ENCODE assay signal across 15 cellular contexts in the genomic region with DNA sequence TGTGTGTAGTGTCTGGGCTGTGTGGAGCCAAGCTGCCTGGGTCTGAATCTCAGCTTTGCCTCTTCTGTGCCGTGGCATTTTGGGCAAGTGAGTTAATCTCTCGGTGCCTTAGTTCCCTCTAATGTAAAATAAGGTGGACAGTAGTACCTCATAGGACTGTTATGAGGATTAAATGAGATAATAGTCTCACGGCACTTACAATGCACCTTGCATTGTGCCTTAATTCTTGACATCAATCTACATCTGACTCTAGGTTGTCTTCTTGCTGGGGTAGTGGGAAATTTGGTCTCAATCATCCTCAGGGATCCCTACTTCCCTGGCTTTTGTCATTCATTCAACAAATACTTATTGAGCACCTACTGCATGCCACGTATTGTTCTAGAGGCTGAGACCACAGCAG.
DNase-seq lines count a peak whose midpoint lies in the region; ATAC-seq, FAIRE-seq and TF ChIP-seq lines count a peak whose summit lies in the region.
"Had no signal": no experiment of that assay in that cellular context is flagged by ENCODE, and none has a peak within 500 bp of the region (broad histone marks: within the 10 kb centered on the region; RNA-seq: fewer than 3 reads in every experiment).

No MANE protein-coding gene starts in this region.

- H2BK12ac ChIP-seq in H1 (ENCODE audit: low read depth, low read length): no peak overlapping the region

- H3K27me3 ChIP-seq in H1 (replicated peaks in 1 of 4; ENCODE audit: control insufficient read depth in 3 of 4, extremely low read depth in 1 of 4, insufficient read depth in 3 of 4, low read length in 3 of 4): no peaks in the 10 kb centered on the region
- H3K27me3 ChIP-seq in suprapubic skin: no peaks in the 10 kb centered on the region
- H3K27me3 ChIP-seq: BE2C had no signal

- no peak overlapping the region for H4K8ac ChIP-seq in H1 (ENCODE audit: extremely low read depth, insufficient read depth, low read length)

- H4K91ac ChIP-seq in H1 (replicated peaks; ENCODE audit: insufficient read length, low read length): no peak overlapping the region

- H3K4me3 ChIP-seq in H1 (ENCODE audit: extremely low read depth in 1 of 4, insufficient read depth in 2 of 4, low read depth in 3 of 4, low read length in 4 of 4) (no peak overlapping the region), suprapubic skin (no peak overlapping the region)
- H3K4me3 ChIP-seq: A549, GM12878, GM23248, HAP-1 had no signal

- no peak for TF ChIP-seq RAD21 in H1 (IDR thresholded peaks at IDR 0.05 in 1 of 2, conservative IDR thresholded peaks at IDR 0.05 in 1 of 2; ENCODE audit: low read depth in 2 of 2, low read length in 2 of 2)

- no peak for TF ChIP-seq POLR2A in H1 (IDR thresholded peaks at IDR 0.05; ENCODE audit: control extremely low read depth in 1 of 2, low read depth in 2 of 2, low read length in 2 of 2)
- no peak for TF ChIP-seq POLR2A in suprapubic skin (IDR thresholded peaks at IDR 0.05)

- H3K79me1 ChIP-seq in H1 (ENCODE audit: low read depth, low read length): no peaks in the 10 kb centered on the region

- no peak for ATAC-seq in memory B cell (ENCODE audit: low read depth)
- ATAC-seq: A549 had no signal

- no peaks in the 10 kb centered on the region; the same call in 1 of the 2 replicates for H3K23me2 ChIP-seq in H1 (ENCODE audit: low read depth, low read length)

- H3K27me3 Mint-ChIP-seq in memory B cell: peaks cover 12% of the 10 kb centered on the region

- H3K9ac ChIP-seq in H1 (replicated peaks in 1 of 4; ENCODE audit: extremely low read depth in 1 of 4, low read depth in 3 of 4, low read length in 3 of 4): no peak overlapping the region
- H3K9ac ChIP-seq: GM23248 had no signal

- no peak overlapping the region for H2BK120ac ChIP-seq in H1 (replicated peaks; ENCODE audit: low read depth, low read length)

- POLR2A ChIA-PET in H1 (lab: Charles Lee; ENCODE audit: partially characterized antibody): interaction anchor here (1.0 kb wide), 1 partner anchor 68 kb away, joined by 5 read pairs; no protein-coding TSS in a partner anchor

- no peak overlapping the region for H2AK5ac ChIP-seq in H1 (ENCODE audit: low read depth, low read length)

- no peak overlapping the region for H2BK15ac ChIP-seq in H1 (ENCODE audit: low read length)

- H4K20me1 ChIP-seq in H1 (replicated peaks in 1 of 2; ENCODE audit: control insufficient read depth in 1 of 2, insufficient read depth in 2 of 2, low read length in 2 of 2): no peaks in the 10 kb centered on the region

- no peak overlapping the region for H4K5ac ChIP-seq in H1 (ENCODE audit: insufficient read length, low read depth, low read length)

- no peak for FAIRE-seq in H1 (lab: Jason Lieb, UNC)
- FAIRE-seq: A549, GM12878, GM18507 had no signal

- H3K4me2 ChIP-seq in H1 (ENCODE audit: insufficient read depth in 1 of 2, low read depth in 2 of 2, low read length in 2 of 2): no peak overlapping the region
- H3K4me2 ChIP-seq: A549 had no signal

- H3K4me1 ChIP-seq in H1 (replicated peaks in 1 of 4; ENCODE audit: control insufficient read depth in 3 of 4, insufficient read depth in 4 of 4, low read length in 3 of 4) (no peaks in the 10 kb centered on the region), suprapubic skin (peaks cover 25% of the 10 kb centered on the region)
- H3K4me1 ChIP-seq: BE2C, HAP-1 had no signal

- TF ChIP-seq CTCF in H1 (IDR thresholded peaks at IDR 0.05; ENCODE audit: control extremely low read depth in 1 of 3, insufficient read depth in 1 of 3, low read depth in 1 of 3, low read length in 3 of 3) (no peak), suprapubic skin (IDR thresholded peaks at IDR 0.05) (no peak)

- no peak overlapping the region for H3K23ac ChIP-seq in H1 (ENCODE audit: insufficient read length)

- no peaks in the 10 kb centered on the region for H3K79me2 ChIP-seq in H1 (ENCODE audit: control insufficient read depth in 1 of 2, insufficient read depth in 2 of 2, low read length in 2 of 2)

- no peak overlapping the region for H3K4me3 Mint-ChIP-seq in memory B cell
- H3K4me3 Mint-ChIP-seq: CD4-positive, alpha-beta memory T cell; HFFc6 had no signal

- no peak overlapping the region for H2BK5ac ChIP-seq in H1 (ENCODE audit: low read depth, low read length)

- H3K27ac ChIP-seq in H1 (ENCODE audit: low read depth, low read length) (no peak overlapping the region), suprapubic skin (peak overlapping the region; percentile 47)
- H3K27ac ChIP-seq: C4-2B, GM23248 had no signal

- H3K4ac ChIP-seq in H1 (replicated peaks; ENCODE audit: insufficient read length, low read depth, low read length): peak overlapping the region; percentile 45

- H3K56ac ChIP-seq in H1 (replicated peaks; ENCODE audit: insufficient read length, low read depth, low read length): no peak overlapping the region

- H3K36me3 ChIP-seq in H1 (ENCODE audit: control insufficient read depth in 2 of 4, insufficient read depth in 4 of 4, low read length in 3 of 4): no peaks in the 10 kb centered on the region
- no peaks in the 10 kb centered on the region for H3K36me3 ChIP-seq in suprapubic skin
- H3K36me3 ChIP-seq: BE2C, HAP-1 had no signal

- H3K27ac Mint-ChIP-seq in memory B cell: peak overlapping the region; percentile 73
- H3K27ac Mint-ChIP-seq: HFFc6 had no signal

- no peak overlapping the region for H2AFZ ChIP-seq in H1 (ENCODE audit: low read length)
- H2AFZ ChIP-seq: GM23248 had no signal

- H3K4me1 Mint-ChIP-seq in memory B cell: no peaks in the 10 kb centered on the region
- H3K4me1 Mint-ChIP-seq: CD4-positive, alpha-beta memory T cell had no signal

- DNase-seq in H1 (ENCODE audit: low read depth in 1 of 2, low spot score in 2 of 2) (no peak), memory B cell (ENCODE audit: low spot score in 2 of 2) (no peak), suprapubic skin (ENCODE audit: low spot score in 2 of 2) (no peak), NCI-H2196 (lab: John Stamatoyannopoulos, UW; ENCODE audit: unreplicated experiment) (no peak), NOMO-1 treated with DMSO at 0.1 percent for 48 hours (lab: John Stamatoyannopoulos, UW; ENCODE audit: unreplicated experiment) (no peak)
- DNase-seq in stimulated activated CD4-positive, alpha-beta T cell treated with anti-CD3 and anti-CD28 coated beads, Interleukin-4, amount 100 ng/mL, for 4 hours: no peak
- DNase-seq: GM23248, HFFc6 had no signal

- H3K9me3 Mint-ChIP-seq in memory B cell: no peaks in the 10 kb centered on the region
- H3K9me3 Mint-ChIP-seq: HFFc6 had no signal

- H3K14ac ChIP-seq in H1 (ENCODE audit: insufficient read length): no peak overlapping the region

- 90% methylated on average over 4 of the region's 4 CpGs; no CpG with 5 or more reads in 1 of the 2 experiments for WGBS in H1 (ENCODE audit: extremely low coverage in 1 of 2, insufficient coverage in 1 of 2, insufficient read length in 1 of 2, insufficient replicate concordance in 2 of 2, low coverage in 1 of 2, low lambda C conversion rate in 2 of 2, missing lambda C conversion rate in 1 of 2), 2 experiments
- WGBS in suprapubic skin: 91% methylated on average over 4 of the region's 4 CpGs

- no peak overlapping the region for H3K18ac ChIP-seq in H1 (ENCODE audit: extremely low read depth, low read length)

- H2BK20ac ChIP-seq in H1 (ENCODE audit: low read length): no peak overlapping the region

- TF ChIP-seq EP300 in H1 (IDR thresholded peaks at IDR 0.05; ENCODE audit: borderline replicate concordance in 1 of 2, low read depth in 2 of 2, low read length in 2 of 2) (no peak), suprapubic skin (IDR thresholded peaks at IDR 0.05) (no peak)

- H3K9me3 ChIP-seq in H1 (ENCODE audit: insufficient read depth in 2 of 2, low read depth in 1 of 2, low read length in 1 of 2): no peaks in the 10 kb centered on the region
- H3K9me3 ChIP-seq in suprapubic skin: no peaks in the 10 kb centered on the region
- H3K9me3 ChIP-seq: A549, BE2C, HAP-1 had no signal

- CTCF ChIA-PET in H1 (lab: Charles Lee; ENCODE audit: partially characterized antibody): interaction anchor here (0.6 to 1.4 kb wide), 4 partner anchors 14 to 402 kb away, joined by 3 to 4 read pairs (median 4); no protein-coding TSS in a partner anchor

- no peaks in the 10 kb centered on the region for H3K36me3 Mint-ChIP-seq in memory B cell
- H3K36me3 Mint-ChIP-seq: CD4-positive, alpha-beta memory T cell had no signal

TF ChIP-seq in H1, 55 proteins besides CTCF, POLR2A, EP300 and RAD21 (continues in another document):
- TF ChIP-seq RXRA (IDR thresholded peaks at IDR 0.05; ENCODE audit: insufficient read depth, low read depth, low read length) (no peak), GABPA (IDR thresholded peaks at IDR 0.05; ENCODE audit: borderline replicate concordance, insufficient read depth, low read length) (no peak), SRF (IDR thresholded peaks at IDR 0.05; ENCODE audit: low read depth, low read length) (no peak), TAF1 (IDR thresholded peaks at IDR 0.05; ENCODE audit: low read depth, low read length) (no peak), KDM4A (IDR thresholded peaks at IDR 0.05; ENCODE audit: low read depth, low read length, severe bottlenecking) (no peak), CBX5 (IDR thresholded peaks at IDR 0.05; ENCODE audit: low read depth, low read length) (no peak), KDM5A (IDR thresholded peaks at IDR 0.05; ENCODE audit: low read length) (no peak), SIX5 (IDR thresholded peaks at IDR 0.05; ENCODE audit: low read depth, low read length) (no peak), SP1 (IDR thresholded peaks at IDR 0.05; ENCODE audit: low read depth, low read length) (no peak), POU5F1 (IDR thresholded peaks at IDR 0.05; ENCODE audit: low read depth, low read length) (no peak), USF2 (IDR thresholded peaks at IDR 0.05; ENCODE audit: low read length) (no peak), SIRT6 (IDR thresholded peaks at IDR 0.05; ENCODE audit: low read length) (no peak), EGR1 (IDR thresholded peaks at IDR 0.05; ENCODE audit: borderline replicate concordance, low read depth, low read length) (no peak), SIN3A (conservative IDR thresholded peaks at IDR 0.05 in 1 of 2, IDR thresholded peaks at IDR 0.05 in 1 of 2; ENCODE audit: low read depth in 1 of 2, low read length in 2 of 2) (no peak), NRF1 (IDR thresholded peaks at IDR 0.05; ENCODE audit: low read depth, low read length) (no peak), RNF2 (IDR thresholded peaks at IDR 0.05; ENCODE audit: borderline replicate concordance, low read depth, low read length, missing control alignments, poor library complexity, severe bottlenecking) (no peak), JUN (IDR thresholded peaks at IDR 0.05; ENCODE audit: low read depth, low read length) (no peak)
